ENCODE assay signal across 23 cellular contexts in genomic region chr9:110187126-110187525, GRCh38. TPM values are rescaled to one million over a fixed set of nuclear protein-coding genes. Genes with fewer than 3 reads are reported as not detected.
"Had no signal": no experiment of that assay in that cellular context is flagged by ENCODE, and none has a peak within 500 bp of the region (broad histone marks: within the 10 kb centered on the region; RNA-seq: fewer than 3 reads in every experiment).

No MANE protein-coding gene starts in this region.

- H3K9me3 ChIP-seq: adrenal gland, MG63, Peyer's patch had no signal

- H3K4me2 ChIP-seq: KMS-11 had no signal

- H3K4me3 ChIP-seq: adrenal gland, MG63, Peyer's patch had no signal

- H3K36me3 ChIP-seq: adrenal gland, MG63, Peyer's patch had no signal

- H3K4me3 Mint-ChIP-seq: activated CD8-positive, alpha-beta T cell treated with anti-CD3 and anti-CD28 coated beads for 36 hours; activated naive CD8-positive, alpha-beta T cell treated with anti-CD3 and anti-CD28 coated beads, Interleukin-2, amount 10 ng/mL, durations not matched to agents 7 days and 5 days; activated T-cell treated with anti-CD3 and anti-CD28 coated beads, Interleukin-2, amount 50 U/mL, for 72 hours; T-helper 17 cell had no signal

- DNase-seq: activated CD4-positive, alpha-beta T cell treated with anti-CD3 and anti-CD28 coated beads for 4 hours; activated CD8-positive, alpha-beta memory T cell treated with anti-CD3 and anti-CD28 coated beads, Interleukin-2, amount 50 U/mL, for 4 hours; activated CD8-positive, alpha-beta T cell treated with anti-CD3 and anti-CD28 coated beads for 36 hours; activated gamma-delta T cell treated with Interleukin-2 at 50 U/mL for 16 hours; activated naive CD4-positive, alpha-beta T cell treated with anti-CD3 and anti-CD28 coated beads, Interleukin-2, amount 50 U/mL, for 16 hours; activated naive CD8-positive, alpha-beta T cell treated with anti-CD3 and anti-CD28 coated beads, Interleukin-2, amount 10 ng/mL, durations not matched to agents 7 days and 5 days; activated T-cell treated with anti-CD3 and anti-CD28 coated beads, Interleukin-2, amount 50 U/mL, for 72 hours; MG63; MV-4-11; NCI-H1092 treated with DMSO at 0.1 percent for 48 hours; NCI-H1417 treated with DMSO at 0.1 percent for 48 hours; NCI-H1694; NCI-H2029 treated with DMSO at 0.1 percent for 48 hours; NCI-H446; NCI-H524; Peyer's patch; SHP77 treated with DMSO at 0.1 percent for 48 hours; T-helper 17 cell; T1000 had no signal

- H3K27me3 Mint-ChIP-seq: activated CD8-positive, alpha-beta T cell treated with anti-CD3 and anti-CD28 coated beads for 36 hours; activated naive CD8-positive, alpha-beta T cell treated with anti-CD3 and anti-CD28 coated beads, Interleukin-2, amount 10 ng/mL, durations not matched to agents 7 days and 5 days had no signal

- H3K4me1 Mint-ChIP-seq: T-helper 17 cell had no signal

- H3K9me3 Mint-ChIP-seq: activated CD8-positive, alpha-beta T cell treated with anti-CD3 and anti-CD28 coated beads for 36 hours; activated naive CD8-positive, alpha-beta T cell treated with anti-CD3 and anti-CD28 coated beads, Interleukin-2, amount 10 ng/mL, durations not matched to agents 7 days and 5 days; activated T-cell treated with anti-CD3 and anti-CD28 coated beads, Interleukin-2, amount 50 U/mL, for 72 hours; activated T-helper 2 cell treated with anti-CD3 and anti-CD28 coated beads, Interferon-gamma antibody, Interleukin-2, Interleukin-4, amounts not matched to agents 10 μg/mL and 5 μg/mL and 100 μg/mL, durations not matched to agents 14 hours and 24 hours and 36 hours had no signal

- H3K27ac ChIP-seq: adrenal gland, KMS-11, RWPE1 had no signal

- H3K9ac ChIP-seq: KMS-11 had no signal

- H3K27me3 ChIP-seq: adrenal gland, MG63, Peyer's patch had no signal

- H3K27ac Mint-ChIP-seq: activated CD8-positive, alpha-beta T cell treated with anti-CD3 and anti-CD28 coated beads for 36 hours; activated naive CD8-positive, alpha-beta T cell treated with anti-CD3 and anti-CD28 coated beads, Interleukin-2, amount 10 ng/mL, durations not matched to agents 7 days and 5 days; activated T-cell treated with anti-CD3 and anti-CD28 coated beads, Interleukin-2, amount 50 U/mL, for 72 hours; activated T-helper 2 cell treated with anti-CD3 and anti-CD28 coated beads, Interferon-gamma antibody, Interleukin-2, Interleukin-4, amounts not matched to agents 10 μg/mL and 5 μg/mL and 100 μg/mL, durations not matched to agents 14 hours and 24 hours and 36 hours; T-helper 17 cell had no signal

- H3K36me3 Mint-ChIP-seq: activated naive CD8-positive, alpha-beta T cell treated with anti-CD3 and anti-CD28 coated beads, Interleukin-2, amount 10 ng/mL, durations not matched to agents 7 days and 5 days had no signal

RNA-seq across cellular contexts. Expression of gene C9orf152, which starts 20.8 kb away (rescaled TPM):
- total RNA-seq: activated CD8-positive, alpha-beta T cell treated with anti-CD3 and anti-CD28 coated beads for 36 hours; activated naive CD8-positive, alpha-beta T cell treated with anti-CD3 and anti-CD28 coated beads, Interleukin-2, amount 10 ng/mL, durations not matched to agents 7 days and 5 days; activated T-cell treated with anti-CD3 and anti-CD28 coated beads, Interleukin-2, amount 50 U/mL, for 72 hours; activated T-helper 2 cell treated with anti-CD3 and anti-CD28 coated beads, Interferon-gamma antibody, Interleukin-2, Interleukin-4, amounts not matched to agents 10 μg/mL and 5 μg/mL and 100 μg/mL, durations not matched to agents 14 hours and 24 hours and 36 hours; adrenal gland; T-helper 17 cell had no signal
